ENCODE assay signal across 11 cellular contexts in the genomic region with DNA sequence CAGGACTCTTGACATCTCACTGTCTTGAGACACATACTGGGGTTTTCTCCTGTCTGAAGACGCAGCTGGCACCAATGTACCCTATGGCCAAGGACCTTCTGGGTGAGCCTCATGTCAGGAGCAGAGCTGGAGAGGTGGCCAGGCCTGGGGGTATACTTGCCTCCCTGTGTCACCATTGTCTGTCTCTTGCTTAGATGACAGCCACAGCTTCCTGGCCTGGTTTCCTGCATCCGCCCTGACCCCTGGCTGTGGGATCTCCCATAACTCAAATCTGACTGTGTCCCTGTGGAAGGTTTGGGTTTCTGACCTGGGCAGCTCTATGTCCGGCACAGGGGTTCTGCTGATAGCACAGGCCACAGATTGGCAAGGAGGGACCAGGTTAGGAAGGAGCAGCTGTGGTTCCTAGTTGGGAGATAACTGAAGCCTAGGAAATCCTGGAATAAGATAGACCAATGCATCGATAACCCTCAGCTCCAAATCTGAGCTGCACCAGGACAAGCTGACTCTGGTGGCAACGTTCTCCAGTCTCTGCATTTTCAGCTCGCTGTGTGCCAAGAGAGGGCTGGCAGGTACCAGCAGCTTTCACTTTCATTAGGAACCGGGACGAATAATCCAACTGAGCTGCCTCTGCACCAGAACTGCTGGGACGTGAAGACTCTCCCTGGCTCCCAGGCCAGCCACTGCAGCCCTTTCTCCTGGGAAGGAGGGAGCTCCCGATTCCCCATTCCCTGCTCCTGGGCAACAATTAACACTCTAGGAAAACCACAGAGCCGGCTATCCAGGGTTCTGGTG. TPM values are rescaled to one million over a fixed set of nuclear protein-coding genes. Genes with fewer than 3 reads are reported as not detected.
DNase-seq lines count a peak whose midpoint lies in the region; ATAC-seq and TF ChIP-seq lines count a peak whose summit lies in the region.
"Had no signal": no experiment of that assay in that cellular context is flagged by ENCODE, and none has a peak within 500 bp of the region (broad histone marks: within the 10 kb centered on the region; RNA-seq: fewer than 3 reads in every experiment).

No MANE protein-coding gene starts in this region.

- no peak for ATAC-seq in activated CD8-positive, alpha-beta T cell treated with anti-CD3 and anti-CD28 coated beads, Interleukin-2, amount 10 ng/mL, durations not matched to agents 7 days and 5 days
- ATAC-seq in gastrocnemius medialis (peak in 1 of 2 donors; percentile 34), GM18502 (IDR thresholded peaks at IDR 0.05; ENCODE audit: poor library complexity, unreplicated experiment) (no peak)
- ATAC-seq: HCT116 had no signal

- peak overlapping the region; percentile 68 for H3K4me3 Mint-ChIP-seq in activated CD8-positive, alpha-beta T cell treated with anti-CD3 and anti-CD28 coated beads, Interleukin-2, amount 10 ng/mL, durations not matched to agents 7 days and 5 days

- H3K27ac ChIP-seq in right atrium auricular region (peak overlapping the region; percentile 94 to 95), gastrocnemius medialis (peak overlapping the region; percentile 91 to 96 (median 94))

- H3K9me3 ChIP-seq in right atrium auricular region (no peaks in the 10 kb centered on the region), gastrocnemius medialis (no peaks in the 10 kb centered on the region)

- H3K4me3 ChIP-seq in GM12865 (ENCODE audit: low read depth, low read length) (peak overlapping the region; percentile 16), right atrium auricular region (peak overlapping the region; percentile 9 to 24), gastrocnemius medialis (peak overlapping the region; percentile 29 to 47 (median 38))

- no peaks in the 10 kb centered on the region for H3K27me3 Mint-ChIP-seq in activated CD8-positive, alpha-beta T cell treated with anti-CD3 and anti-CD28 coated beads, Interleukin-2, amount 10 ng/mL, durations not matched to agents 7 days and 5 days (ENCODE audit: low read depth)

- in situ Hi-C loops in gastrocnemius medialis (cut with MboI; ENCODE audit: low sequenced_read_pairs in 4 of 4) = no loop called here

- intact Hi-C loops in gastrocnemius medialis (cut with DNase I; ENCODE audit: low total_unique reads) = no loop called here

- POLR2A ChIA-PET in activated CD8-positive, alpha-beta T cell treated with anti-CD3 and anti-CD28 coated beads, Interleukin-2, amount 10 ng/mL, durations not matched to agents 7 days and 5 days (lab: Charles Lee) = interaction anchor here (1.2 to 1.3 kb wide), 2 partner anchors 9 to 28 kb away, joined by 3 to 4 read pairs; no protein-coding TSS in a partner anchor

- TF ChIP-seq CTCF in GM12865 (IDR thresholded peaks at IDR 0.05; ENCODE audit: insufficient read depth, low read depth, low read length, missing control alignments) = no peak
- TF ChIP-seq CTCF in right atrium auricular region (IDR thresholded peaks at IDR 0.05) = no peak
- TF ChIP-seq CTCF in gastrocnemius medialis (IDR thresholded peaks at IDR 0.05 in 4 of 5, conservative IDR thresholded peaks at IDR 0.05 in 1 of 5) = peak in 2 of 5 experiments; percentile 16 to 18
- no peak for TF ChIP-seq CTCF in GM20000 (IDR thresholded peaks at IDR 0.05; ENCODE audit: extremely low read depth, missing control alignments)

- H3K4me1 ChIP-seq in right atrium auricular region (peaks cover 0 to 83% of the 10 kb centered on the region in 2 donors), gastrocnemius medialis (peaks cover 81 to 87% of the 10 kb centered on the region in 2 donors)

- no peaks in the 10 kb centered on the region for H3K27me3 ChIP-seq in right atrium auricular region
- H3K27me3 ChIP-seq in gastrocnemius medialis = no peaks in the 10 kb centered on the region

- H3K36me3 ChIP-seq in right atrium auricular region = peaks cover 7% of the 10 kb centered on the region
- no peaks in the 10 kb centered on the region for H3K36me3 ChIP-seq in gastrocnemius medialis

- H3K9me3 Mint-ChIP-seq in activated CD8-positive, alpha-beta T cell treated with anti-CD3 and anti-CD28 coated beads, Interleukin-2, amount 10 ng/mL, durations not matched to agents 7 days and 5 days (ENCODE audit: insufficient read depth) = no peaks in the 10 kb centered on the region

- DNase-seq in GM12865 (ENCODE audit: low read depth) (no peak), right atrium auricular region (ENCODE audit: low spot score) (no peak), gastrocnemius medialis (peak in 1 of 2 donors; percentile 61), iPS-NIHi11 (ENCODE audit: low spot score) (no peak), activated gamma-delta T cell treated with Interleukin-2 at 50 U/mL for 16 hours (no peak), GM20000 (ENCODE audit: low spot score) (no peak)
- peak; percentile 36 for DNase-seq in activated CD8-positive, alpha-beta T cell treated with anti-CD3 and anti-CD28 coated beads, Interleukin-2, amount 10 ng/mL, durations not matched to agents 7 days and 5 days
- DNase-seq: erythroblast, IMR-90 had no signal

- CTCF ChIA-PET in activated CD8-positive, alpha-beta T cell treated with anti-CD3 and anti-CD28 coated beads, Interleukin-2, amount 10 ng/mL, durations not matched to agents 7 days and 5 days (lab: Charles Lee) = interaction anchor here (0.6 to 2.3 kb wide), 9 partner anchors 11 to 435 kb away, joined by 3 to 7 read pairs (median 4); no protein-coding TSS in a partner anchor

- H3K4me1 Mint-ChIP-seq in activated CD8-positive, alpha-beta T cell treated with anti-CD3 and anti-CD28 coated beads, Interleukin-2, amount 10 ng/mL, durations not matched to agents 7 days and 5 days (ENCODE audit: low read depth) = peaks cover 85% of the 10 kb centered on the region

- no peak for TF ChIP-seq POLR2A in gastrocnemius medialis (IDR thresholded peaks at IDR 0.05)

- H3K27ac Mint-ChIP-seq in activated CD8-positive, alpha-beta T cell treated with anti-CD3 and anti-CD28 coated beads, Interleukin-2, amount 10 ng/mL, durations not matched to agents 7 days and 5 days = peak overlapping the region; percentile 70

- H3K36me3 Mint-ChIP-seq in activated CD8-positive, alpha-beta T cell treated with anti-CD3 and anti-CD28 coated beads, Interleukin-2, amount 10 ng/mL, durations not matched to agents 7 days and 5 days (ENCODE audit: low read depth) = peaks cover 56% of the 10 kb centered on the region

RNA-seq across cellular contexts. Expression of gene DEXI, which starts 5.0 kb away (rescaled TPM):
- 10 to 100 TPM; 31.9 TPM for total RNA-seq in activated CD8-positive, alpha-beta T cell treated with anti-CD3 and anti-CD28 coated beads, Interleukin-2, amount 10 ng/mL, durations not matched to agents 7 days and 5 days
- total RNA-seq in right atrium auricular region (100 to 1,000 TPM; 129 to 164 TPM), gastrocnemius medialis (100 to 1,000 TPM in 3 of 4 donors, 10 to 100 TPM in 1; 83.9 to 184 (median 127) TPM)

RNA-seq across cellular contexts. Expression of gene CLEC16A, which starts 7.1 kb away (rescaled TPM):
- 10 to 100 TPM; 32.8 to 38.5 TPM for total RNA-seq in activated CD8-positive, alpha-beta T cell treated with anti-CD3 and anti-CD28 coated beads, Interleukin-2, amount 10 ng/mL, durations not matched to agents 7 days and 5 days
- 10 to 100 TPM; 24.1 to 49.0 TPM for total RNA-seq in right atrium auricular region
- total RNA-seq in gastrocnemius medialis = 10 to 100 TPM; 24.5 to 33.0 (median 29.3) TPM
